ENCODE assay signal across 17 cellular contexts in the genomic region with DNA sequence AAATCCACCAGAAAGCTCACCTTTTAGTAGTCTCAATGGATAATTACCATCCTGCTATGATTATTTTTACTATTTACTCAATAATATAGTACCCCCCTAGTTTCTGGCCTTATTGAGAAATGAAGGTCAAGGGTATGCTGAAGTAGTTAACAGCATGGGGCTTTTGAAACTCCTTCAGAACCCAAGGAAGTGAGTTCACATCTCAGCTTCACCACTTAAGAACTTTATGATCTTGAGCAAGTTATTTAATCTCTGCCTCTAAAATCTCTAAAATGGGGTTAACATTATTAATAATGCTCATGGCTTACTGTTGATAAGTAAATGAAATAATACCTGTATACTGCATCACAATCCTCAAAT. TPM values are rescaled to one million over a fixed set of nuclear protein-coding genes. Genes with fewer than 3 reads are reported as not detected.
DNase-seq lines count a peak whose midpoint lies in the region; ATAC-seq and TF ChIP-seq lines count a peak whose summit lies in the region.
"Had no signal": no experiment of that assay in that cellular context is flagged by ENCODE, and none has a peak within 500 bp of the region (broad histone marks: within the 10 kb centered on the region; RNA-seq: fewer than 3 reads in every experiment).

No MANE protein-coding gene starts in this region.

- H2BK5ac ChIP-seq in trophoblast cell (ENCODE audit: low read depth, low read length, poor library complexity): no peak overlapping the region

- no peak overlapping the region for H3K4me2 ChIP-seq in trophoblast cell (ENCODE audit: low read length)
- H3K4me2 ChIP-seq: A549 had no signal

- H3K27ac ChIP-seq in KOPT-K1 (ENCODE audit: low read depth, low read length, poor library complexity, severe bottlenecking): peak overlapping the region; percentile 40
- H3K27ac ChIP-seq in trophoblast cell (ENCODE audit: low read depth, low read length): no peak overlapping the region
- H3K27ac ChIP-seq in adrenal gland: no peak overlapping the region
- H3K27ac ChIP-seq: A549, right lobe of liver, thoracic aorta had no signal

- peak; percentile 9 for ATAC-seq in HG02763 (IDR thresholded peaks at IDR 0.05; ENCODE audit: unreplicated experiment)
- ATAC-seq: A549; HepG2; naive thymus-derived CD8-positive, alpha-beta T cell; PC-3 had no signal

- peaks cover 3% of the 10 kb centered on the region for H3K79me2 ChIP-seq in trophoblast cell (ENCODE audit: control insufficient read depth, insufficient read depth, low read length, poor library complexity)

- H3K79me1 ChIP-seq in trophoblast cell (ENCODE audit: low read length): no peaks in the 10 kb centered on the region

- DNase-seq in NOMO-1 treated with DMSO at 0.1 percent for 48 hours (lab: John Stamatoyannopoulos, UW; ENCODE audit: unreplicated experiment): peak; percentile 47
- DNase-seq in NOMO-1 treated with dmso at 0.1 percent for 144 hours (lab: John Stamatoyannopoulos, UW; ENCODE audit: unreplicated experiment): no peak
- DNase-seq in trophoblast cell: no peak
- DNase-seq in activated CD4-positive, alpha-beta T cell treated with anti-CD3 and anti-CD28 coated beads for 4 hours: no peak
- no peak for DNase-seq in GM19238 (ENCODE audit: insufficient read length, low spot score)
- no peak for DNase-seq in adrenal gland
- DNase-seq: foreskin fibroblast; naive thymus-derived CD8-positive, alpha-beta T cell; NCI-H2081 treated with DMSO at 0.1 percent for 48 hours; PC-3; right lobe of liver had no signal

- no peak overlapping the region for H3K23ac ChIP-seq in trophoblast cell (ENCODE audit: low read length)

- H4K91ac ChIP-seq in trophoblast cell (ENCODE audit: low read depth, low read length): no peak overlapping the region

- no peak overlapping the region for H3K9ac ChIP-seq in trophoblast cell (ENCODE audit: low read length)

- H3K4me3 ChIP-seq in trophoblast cell (ENCODE audit: low read depth, low read length) (no peak overlapping the region), adrenal gland (no peak overlapping the region)
- H3K4me3 ChIP-seq: A549, coronary artery, right lobe of liver, thoracic aorta had no signal

- H3K9me3 ChIP-seq in KOPT-K1 (ENCODE audit: insufficient read depth, low read length, poor library complexity, severe bottlenecking) (no peaks in the 10 kb centered on the region), trophoblast cell (ENCODE audit: insufficient read depth, low read depth, low read length) (no peaks in the 10 kb centered on the region), adrenal gland (replicated peaks in 1 of 3) (no peaks in the 10 kb centered on the region)
- H3K9me3 ChIP-seq: A549, right lobe of liver, thoracic aorta had no signal

- H3K36me3 ChIP-seq in KOPT-K1 (ENCODE audit: insufficient read depth, low read length): peaks cover 71% of the 10 kb centered on the region
- H3K36me3 ChIP-seq in trophoblast cell (ENCODE audit: control insufficient read depth in 1 of 2, insufficient read depth in 2 of 2, low read length in 2 of 2): peaks cover 3% of the 10 kb centered on the region in 2 experiments
- H3K36me3 ChIP-seq in adrenal gland (replicated peaks in 1 of 2): no peaks in the 10 kb centered on the region
- H3K36me3 ChIP-seq: right lobe of liver, thoracic aorta had no signal

- H3K27me3 ChIP-seq in trophoblast cell (ENCODE audit: insufficient read depth, low read length): no peaks in the 10 kb centered on the region
- H3K27me3 ChIP-seq in adrenal gland: no peaks in the 10 kb centered on the region
- H3K27me3 ChIP-seq: right lobe of liver had no signal

- H3K4ac ChIP-seq in trophoblast cell (ENCODE audit: low read depth, low read length): peak overlapping the region; percentile 62

- H4K12ac ChIP-seq in trophoblast cell (ENCODE audit: low read depth, low read length): no peak overlapping the region

- intact Hi-C loops in adrenal gland (cut with DNase I): no loop called here

- no peak overlapping the region for H2AFZ ChIP-seq in trophoblast cell (ENCODE audit: insufficient read depth, low read length, poor library complexity)

- H3K4me1 ChIP-seq in trophoblast cell (ENCODE audit: control insufficient read depth in 1 of 2, insufficient read depth in 2 of 2, low read length in 2 of 2) (peaks cover 0 to 2% of the 10 kb centered on the region in 2 experiments), adrenal gland (replicated peaks in 1 of 2) (peaks cover 21 to 49% of the 10 kb centered on the region in 2 donors)

- no peak overlapping the region for H4K8ac ChIP-seq in trophoblast cell (ENCODE audit: low read depth, low read length)

- H3K18ac ChIP-seq in trophoblast cell (ENCODE audit: low read length): no peak overlapping the region

- no peak for TF ChIP-seq CTCF in adrenal gland (IDR thresholded peaks at IDR 0.05)

- no peak overlapping the region for H3K14ac ChIP-seq in trophoblast cell (ENCODE audit: low read length)

- no peak overlapping the region for H2BK12ac ChIP-seq in trophoblast cell (ENCODE audit: low read length)

- H2BK120ac ChIP-seq in trophoblast cell (ENCODE audit: insufficient read depth, low read length, poor library complexity): no peak overlapping the region

- TF ChIP-seq POLR2A in adrenal gland (IDR thresholded peaks at IDR 0.05): no peak

- H2AK5ac ChIP-seq in trophoblast cell (ENCODE audit: low read length): no peak overlapping the region

RNA-seq across cellular contexts. Expression of a gene that starts 5.8 kb away (rescaled TPM):
- 164 and 166 TPM in 2 replicates for polyA plus RNA-seq in trophoblast cell (2013)
- 100 to 1,000 TPM in 2 of 8 donors, 10 to 100 TPM in 6; 53.8 to 116 (median 91.0) TPM for total RNA-seq in adrenal gland
- 10 to 100 TPM; 16.7 to 90.6 (median 29.7) TPM for polyA plus RNA-seq in adrenal gland
